11 cellular contexts compared by ENCODE assay signal in genomic region chr1:119779869-119780356, GRCh38. TPM values are rescaled to one million over a fixed set of nuclear protein-coding genes. Genes with fewer than 3 reads are reported as not detected.
DNase-seq lines count a peak whose midpoint lies in the region; ATAC-seq and TF ChIP-seq lines count a peak whose summit lies in the region.
"Had no signal": no experiment of that assay in that cellular context is flagged by ENCODE, and none has a peak within 500 bp of the region (broad histone marks: within the 10 kb centered on the region; RNA-seq: fewer than 3 reads in every experiment).

No MANE protein-coding gene starts in this region.

- H3K4me3 Mint-ChIP-seq in immature natural killer cell (no peak overlapping the region), CD14-positive monocyte (no peak overlapping the region)

- no peaks in the 10 kb centered on the region for H3K27me3 ChIP-seq in heart right ventricle

- no peaks in the 10 kb centered on the region for H3K4me1 Mint-ChIP-seq in immature natural killer cell
- peaks cover 28% of the 10 kb centered on the region for H3K4me1 Mint-ChIP-seq in CD14-positive monocyte

- peaks cover 0 to 2% (median 0%) of the 10 kb centered on the region in 6 donors for H3K9me3 Mint-ChIP-seq in immature natural killer cell
- H3K9me3 Mint-ChIP-seq in CD14-positive monocyte = no peaks in the 10 kb centered on the region

- no peaks in the 10 kb centered on the region for H3K9me3 ChIP-seq in heart right ventricle

- peak in 6 of 8 donors; percentile 47 to 81 (median 70) for ATAC-seq in heart right ventricle

- no peaks in the 10 kb centered on the region for H3K36me3 Mint-ChIP-seq in immature natural killer cell
- no peaks in the 10 kb centered on the region for H3K36me3 Mint-ChIP-seq in CD14-positive monocyte

- TF ChIP-seq CTCF in heart right ventricle (IDR thresholded peaks at IDR 0.05) (no peak), CD14-positive monocyte (IDR thresholded peaks at IDR 0.05) (no peak)

- intact Hi-C loops in heart right ventricle (cut with DNase I) (no loop called here), CD14-positive monocyte (cut with micrococcal nuclease) (no loop called here)

- H3K36me3 ChIP-seq in heart right ventricle = no peaks in the 10 kb centered on the region

- DNase-seq in EL (peak; percentile 16), NCI-H774 (lab: John Stamatoyannopoulos, UW) (peak; percentile 39), heart right ventricle (peak in 1 of 2 donors; percentile 13), skeletal muscle cell (ENCODE audit: low read depth) (no peak), immature natural killer cell (no peak), CD14-positive monocyte (ENCODE audit: low spot score) (no peak), NCI-H446 treated with DMSO at 0.1 percent for 48 hours (lab: John Stamatoyannopoulos, UW) (no peak), MV-4-11 (lab: John Stamatoyannopoulos, UW) (no peak)
- DNase-seq: NCI-H2171 had no signal

- H3K4me3 ChIP-seq in heart right ventricle = peak overlapping the region in 6 of 10 donors; percentile 14 to 36 (median 23)
- H3K4me3 ChIP-seq in skeletal muscle cell (ENCODE audit: low read depth, low read length) = peak overlapping the region; percentile 30

- WGBS in heart right ventricle, 2 donors = 7 to 8% methylated on average over 5 of the region's 5 CpGs

- peak overlapping the region in 2 of 10 donors; percentile 12 to 47 for H3K27ac ChIP-seq in heart right ventricle

- peaks cover 4 to 7% (median 4%) of the 10 kb centered on the region in 3 donors for H3K27me3 Mint-ChIP-seq in immature natural killer cell (ENCODE audit: low read depth in 3 of 3)
- peaks cover 0 to 2% (median 1%) of the 10 kb centered on the region in 3 donors for H3K27me3 Mint-ChIP-seq in CD14-positive monocyte (ENCODE audit: low read depth in 3 of 3)

- H3K27ac Mint-ChIP-seq in immature natural killer cell = no peak overlapping the region
- H3K27ac Mint-ChIP-seq in CD14-positive monocyte = peak overlapping the region in 1 of 7 donors; percentile 54

- peaks cover 0 to 9% (median 4%) of the 10 kb centered on the region in 9 donors for H3K4me1 ChIP-seq in heart right ventricle

RNA-seq across cellular contexts. Expression of gene HMGCS2, which starts 11.2 kb away (rescaled TPM):
- 100 to 1,000 TPM in 2 of 10 donors, 10 to 100 TPM in 3, 1 to 10 TPM in 4, under 1 TPM in 1; 0.83 to 313 (median 11.2) TPM for total RNA-seq in heart right ventricle
- polyA plus RNA-seq in heart right ventricle (10 to 100 TPM in 1 of 2 donors, 1 to 10 TPM in 1; 1.1 to 36.9 TPM), immature natural killer cell (not detected), CD14-positive monocyte (not detected)
- total RNA-seq: dermis microvascular lymphatic vessel endothelial cell, pulmonary artery endothelial cell had no signal

RNA-seq across cellular contexts. Expression of gene REG4, which starts 31.3 kb away (rescaled TPM):
- total RNA-seq in heart right ventricle = not detected
- polyA plus RNA-seq in heart right ventricle (not detected), immature natural killer cell (not detected), CD14-positive monocyte (not detected)
- total RNA-seq: dermis microvascular lymphatic vessel endothelial cell, pulmonary artery endothelial cell had no signal

Comparison
In these comparisons a context has a peak if more than half of its experiments do, and no peak if none do; other contexts are left out.
1. DNase-seq: peak in EL (single experiment) and NCI-H774 (single experiment); none in skeletal muscle cell (single experiment), immature natural killer cell (0 of 3), CD14-positive monocyte (single experiment), NCI-H446 treated with DMSO at 0.1 percent for 48 hours (single experiment) and MV-4-11 (single experiment).